Comparison of ENCODE assay signal across 18 cellular contexts in genomic region chr11:110973401-110973980, GRCh38.
"Had no signal": no experiment of that assay in that cellular context is flagged by ENCODE, and none has a peak within 500 bp of the region (broad histone marks: within the 10 kb centered on the region; RNA-seq: fewer than 3 reads in every experiment).

No MANE protein-coding gene starts in this region.

- DNase-seq: activated CD4-positive, alpha-beta T cell treated with anti-CD3 and anti-CD28 coated beads, Interleukin-2, amount 10 ng/mL, durations not matched to agents 7 days and 5 days; activated CD4-positive, CD25-positive, alpha-beta regulatory T cell treated with anti-CD3 and anti-CD28 coated beads, Interleukin-2, amount 50 U/mL, for 72 hours; activated CD8-positive, alpha-beta memory T cell treated with anti-CD3 and anti-CD28 coated beads, Interleukin-2, amount 10 ng/mL, durations not matched to agents 7 days and 5 days; activated CD8-positive, alpha-beta T cell treated with anti-CD3 and anti-CD28 coated beads for 36 hours; activated effector memory CD4-positive, alpha-beta T cell treated with anti-CD3 and anti-CD28 coated beads, Interleukin-2, amount 50 U/mL, for 16 hours; activated naive CD4-positive, alpha-beta T cell treated with anti-CD3 and anti-CD28 coated beads, Interleukin-2, amount 10 ng/mL, durations not matched to agents 7 days and 5 days; activated naive CD8-positive, alpha-beta T cell treated with anti-CD3 and anti-CD28 coated beads, Interleukin-2, amount 50 U/mL, for 24 hours; activated T-cell treated with anti-CD3 and anti-CD28 coated beads for 4 hours; dermis blood vessel endothelial cell; effector memory CD4-positive, alpha-beta T cell; foreskin melanocyte; immature natural killer cell; left lung; naive thymus-derived CD8-positive, alpha-beta T cell; right cardiac atrium; stimulated activated CD4-positive, alpha-beta T cell treated with anti-CD3 and anti-CD28 coated beads, Interleukin-12 subunit alpha, Interleukin-12 subunit beta, amount 100 ng/mL, for 4 hours; stimulated activated CD4-positive, alpha-beta T cell treated with anti-CD3 and anti-CD28 coated beads, Interleukin-4, amount 100 ng/mL, for 4 hours; stimulated activated naive CD8-positive, alpha-beta T cell treated with anti-CD3 and anti-CD28 coated beads, Interleukin-15, Interleukin-2, amounts not matched to agents 100 U/mL and 50 U/mL, for 24 hours had no signal

- ATAC-seq: activated CD8-positive, alpha-beta memory T cell treated with anti-CD3 and anti-CD28 coated beads, Interleukin-2, amount 10 ng/mL, durations not matched to agents 7 days and 5 days; activated CD8-positive, alpha-beta T cell treated with anti-CD3 and anti-CD28 coated beads for 36 hours; activated naive CD8-positive, alpha-beta T cell treated with anti-CD3 and anti-CD28 coated beads, Interleukin-2, amount 50 U/mL, for 24 hours; naive thymus-derived CD8-positive, alpha-beta T cell; stimulated activated naive CD8-positive, alpha-beta T cell treated with anti-CD3 and anti-CD28 coated beads, Interleukin-15, Interleukin-2, amounts not matched to agents 100 U/mL and 50 U/mL, for 24 hours had no signal
